Comparison of ENCODE assay signal across 13 cellular contexts in genomic region chr10:127889605-127890195, GRCh38. TPM values are rescaled to one million over a fixed set of nuclear protein-coding genes. Genes with fewer than 3 reads are reported as not detected.
DNase-seq lines count a peak whose midpoint lies in the region; ATAC-seq lines count a peak whose summit lies in the region.
"Had no signal": no experiment of that assay in that cellular context is flagged by ENCODE, and none has a peak within 500 bp of the region (broad histone marks: within the 10 kb centered on the region; RNA-seq: fewer than 3 reads in every experiment).

No MANE protein-coding gene starts in this region.

- no peak overlapping the region for H3K9ac ChIP-seq in adipocyte (ENCODE audit: low read length)

- intact Hi-C loops in posterior cingulate gyrus (cut with DNase I) = no loop called here

- H3K36me3 ChIP-seq in adipocyte (ENCODE audit: control insufficient read depth, insufficient read depth, low read length, severe bottlenecking) = no peaks in the 10 kb centered on the region
- H3K36me3 ChIP-seq: esophagus squamous epithelium had no signal

- DNase-seq in H4 (ENCODE audit: low spot score) (peak; percentile 62), adipocyte (ENCODE audit: low read depth) (no peak), islet precursor cell (peak; percentile 38), stromal cell of bone marrow (ENCODE audit: low read depth) (peak; percentile 32), posterior cingulate gyrus (no peak)
- no peak for DNase-seq in effector CD8-positive, alpha-beta T cell (lab: John Stamatoyannopoulos, UW)
- DNase-seq: amygdala, esophagus squamous epithelium, MM.1S, NCI-H774 had no signal

- peaks cover 20% of the 10 kb centered on the region for H3K4me1 ChIP-seq in adipocyte (ENCODE audit: control insufficient read depth, insufficient read depth, low read length)

- H3K4me3 ChIP-seq in adipocyte (ENCODE audit: low read length) = peak overlapping the region; percentile 36
- H3K4me3 ChIP-seq: esophagus squamous epithelium had no signal

- no peaks in the 10 kb centered on the region for H3K9me3 ChIP-seq in adipocyte (ENCODE audit: control insufficient read depth, low read length)
- H3K9me3 ChIP-seq: esophagus squamous epithelium had no signal

- H3K27me3 ChIP-seq in adipocyte (replicated peaks; ENCODE audit: control insufficient read depth, insufficient read depth, low read length) = no peaks in the 10 kb centered on the region

- ATAC-seq in HG02678 (IDR thresholded peaks at IDR 0.05; ENCODE audit: unreplicated experiment) = no peak
- no peak for ATAC-seq in HG03565 (IDR thresholded peaks at IDR 0.05; ENCODE audit: unreplicated experiment)

RNA-seq across cellular contexts. Expression of gene CLRN3, which starts 3.0 kb away (rescaled TPM):
- total RNA-seq in H4 (2014; rRNA removed; shearing (Covaris generic)) = 0.64 TPM in 1 of 2 replicates, not detected in the other
- total RNA-seq: esophagus squamous epithelium; T-helper 1 cell treated with Interleukin-12 subunit alpha and Interleukin-12 subunit beta and Interleukin-4 antibody, amounts not matched to agents 30 ng/mL and 1 ng/mL, for 36 hours had no signal

RNA-seq across cellular contexts. Expression of gene PTPRE, which starts 17.2 kb away (rescaled TPM):
- total RNA-seq in H4 (2014; rRNA removed; shearing (Covaris generic)) = 3.5 and 4.0 TPM in 2 replicates

Comparison
In these comparisons a context has a peak if more than half of its experiments do, and no peak if none do; other contexts are left out.
1. DNase-seq: peak in H4 (single experiment), islet precursor cell (single experiment) and stromal cell of bone marrow (single experiment); none in adipocyte (single experiment), posterior cingulate gyrus (0 of 10) and effector CD8-positive, alpha-beta T cell (single experiment).